Comparison of ENCODE assay signal across 8 cellular contexts in the genomic region with DNA sequence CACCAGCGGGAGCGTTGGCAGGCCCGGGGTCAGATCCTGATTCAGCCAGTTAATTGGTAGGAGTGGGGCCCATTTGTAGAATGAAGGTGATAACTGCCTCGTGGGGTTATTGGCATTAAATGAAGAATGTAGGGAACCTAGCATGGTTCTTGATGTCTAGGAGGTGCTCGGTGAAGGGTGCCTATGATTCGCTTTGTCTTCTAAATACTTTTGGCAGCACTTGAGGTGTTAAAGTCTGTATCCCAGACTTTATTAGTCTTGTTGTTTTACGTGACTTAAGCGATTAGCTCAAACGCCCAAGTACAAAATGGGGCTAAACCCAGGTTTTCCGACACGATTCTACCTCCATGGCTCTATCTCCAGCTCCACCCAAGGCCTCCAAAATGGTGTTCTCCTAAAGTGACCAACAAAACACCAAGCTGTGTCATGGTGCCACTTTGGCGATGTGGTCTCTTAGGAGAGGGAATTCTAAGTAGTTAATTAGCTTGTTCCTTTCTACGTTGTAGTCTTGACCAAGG. TPM values are rescaled to one million over a fixed set of nuclear protein-coding genes. Genes with fewer than 3 reads are reported as not detected.
DNase-seq lines count a peak whose midpoint lies in the region; ATAC-seq and TF ChIP-seq lines count a peak whose summit lies in the region.

No MANE protein-coding gene starts in this region.

- H3K27ac ChIP-seq in layer of hippocampus (ENCODE audit: low read depth, low read length) (peak overlapping the region; percentile 90), suprapubic skin (peak overlapping the region; percentile 99)

- CTCF ChIA-PET in activated CD4-positive, alpha-beta T cell treated with anti-CD3 and anti-CD28 coated beads for 36 hours (lab: Charles Lee) = interaction anchor here (0.5 to 1.9 kb wide), 5 partner anchors 10 to 911 kb away, joined by 3 to 8 read pairs (median 3); no protein-coding TSS in a partner anchor

- peaks cover 11% of the 10 kb centered on the region for H3K36me3 ChIP-seq in adipocyte (ENCODE audit: control insufficient read depth, insufficient read depth, low read length, severe bottlenecking)
- H3K36me3 ChIP-seq in suprapubic skin = peaks cover 8% of the 10 kb centered on the region

- H3K4me3 ChIP-seq in adipocyte (ENCODE audit: low read length) = peak overlapping the region; percentile 81
- peak overlapping the region; percentile 93 for H3K4me3 ChIP-seq in suprapubic skin

- H3K9me3 Mint-ChIP-seq in activated CD4-positive, alpha-beta T cell treated with anti-CD3 and anti-CD28 coated beads for 36 hours (ENCODE audit: low read depth) = no peaks in the 10 kb centered on the region

- H3K9ac ChIP-seq in adipocyte (ENCODE audit: low read length) = peak overlapping the region; percentile 85

- no peak for DNase-seq in activated CD4-positive, alpha-beta T cell treated with anti-CD3 and anti-CD28 coated beads for 36 hours
- DNase-seq in activated CD4-positive, alpha-beta T cell treated with anti-CD3 and anti-CD28 coated beads, Interleukin-2, amount 50 U/mL, for 48 hours = no peak
- DNase-seq in adipocyte (ENCODE audit: low read depth) (no peak), suprapubic skin (ENCODE audit: low spot score in 2 of 2) (no peak), activated gamma-delta T cell treated with Interleukin-2 at 50 U/mL for 16 hours (no peak)
- DNase-seq in activated effector memory CD4-positive, alpha-beta T cell treated with Interleukin-2 at 50 U/mL for 16 hours = no peak

- no peaks in the 10 kb centered on the region for H3K27me3 ChIP-seq in adipocyte (replicated peaks; ENCODE audit: control insufficient read depth, insufficient read depth, low read length)
- H3K27me3 ChIP-seq in layer of hippocampus (ENCODE audit: control insufficient read depth, insufficient read depth, low read length) = no peaks in the 10 kb centered on the region
- H3K27me3 ChIP-seq in suprapubic skin = no peaks in the 10 kb centered on the region

- peak overlapping the region; percentile 58 for H3K27ac Mint-ChIP-seq in activated CD4-positive, alpha-beta T cell treated with anti-CD3 and anti-CD28 coated beads for 36 hours

- peaks cover 32% of the 10 kb centered on the region for H3K4me1 Mint-ChIP-seq in activated CD4-positive, alpha-beta T cell treated with anti-CD3 and anti-CD28 coated beads for 36 hours

- 30% methylated on average over 13 of the region's 13 CpGs for WGBS in suprapubic skin

- ATAC-seq in activated CD4-positive, alpha-beta T cell treated with anti-CD3 and anti-CD28 coated beads for 36 hours = no peak
- ATAC-seq in GM19455 (IDR thresholded peaks at IDR 0.05; ENCODE audit: unreplicated experiment) = no peak

- POLR2A ChIA-PET in activated CD4-positive, alpha-beta T cell treated with anti-CD3 and anti-CD28 coated beads for 36 hours (lab: Charles Lee) = interaction anchor here (0.6 to 1.7 kb wide), 2 partner anchors 70 to 298 kb away, joined by 4 to 5 read pairs; partner anchors contain the start of gene VAPA

- intact Hi-C loops in activated CD4-positive, alpha-beta T cell treated with anti-CD3 and anti-CD28 coated beads for 36 hours (cut with DNase I, micrococcal nuclease) = loop anchor here (1.0 to 10.0 kb wide), 6 partner anchors 57 to 479 kb away; partner anchors contain the start of genes TWSG1 (in 2 of the 2), ANKRD12 (in 1 of the 2), RAB31 (in 1 of the 2) and VAPA (in 1 of the 2)

- H3K4me1 ChIP-seq in adipocyte (ENCODE audit: control insufficient read depth, insufficient read depth, low read length) (peaks cover 36% of the 10 kb centered on the region), suprapubic skin (peaks cover 41% of the 10 kb centered on the region)

- peak overlapping the region; percentile 65 for H3K4me3 Mint-ChIP-seq in activated CD4-positive, alpha-beta T cell treated with anti-CD3 and anti-CD28 coated beads for 36 hours

- no peak for TF ChIP-seq POLR2A in suprapubic skin (IDR thresholded peaks at IDR 0.05)

- TF ChIP-seq CTCF in suprapubic skin (IDR thresholded peaks at IDR 0.05) = no peak

- peaks cover 9% of the 10 kb centered on the region for H3K36me3 Mint-ChIP-seq in activated CD4-positive, alpha-beta T cell treated with anti-CD3 and anti-CD28 coated beads for 36 hours (ENCODE audit: low read depth)

- TF ChIP-seq EP300 in suprapubic skin (IDR thresholded peaks at IDR 0.05) = no peak

- H3K27me3 Mint-ChIP-seq in activated CD4-positive, alpha-beta T cell treated with anti-CD3 and anti-CD28 coated beads for 36 hours = no peaks in the 10 kb centered on the region

- H3K9me3 ChIP-seq in adipocyte (ENCODE audit: control insufficient read depth, low read length) = no peaks in the 10 kb centered on the region
- H3K9me3 ChIP-seq in suprapubic skin = no peaks in the 10 kb centered on the region

RNA-seq across cellular contexts. Expression of gene PPP4R1, which starts 1.0 kb away (rescaled TPM):
- 10 to 100 TPM; 32.2 to 33.3 TPM for total RNA-seq in activated CD4-positive, alpha-beta T cell treated with anti-CD3 and anti-CD28 coated beads for 36 hours
- 100 to 1,000 TPM in 3 of 4 donors, 10 to 100 TPM in 1; 82.3 to 153 (median 113) TPM for total RNA-seq in suprapubic skin
